Comparison of ENCODE assay signal across 9 cellular contexts in the genomic region with DNA sequence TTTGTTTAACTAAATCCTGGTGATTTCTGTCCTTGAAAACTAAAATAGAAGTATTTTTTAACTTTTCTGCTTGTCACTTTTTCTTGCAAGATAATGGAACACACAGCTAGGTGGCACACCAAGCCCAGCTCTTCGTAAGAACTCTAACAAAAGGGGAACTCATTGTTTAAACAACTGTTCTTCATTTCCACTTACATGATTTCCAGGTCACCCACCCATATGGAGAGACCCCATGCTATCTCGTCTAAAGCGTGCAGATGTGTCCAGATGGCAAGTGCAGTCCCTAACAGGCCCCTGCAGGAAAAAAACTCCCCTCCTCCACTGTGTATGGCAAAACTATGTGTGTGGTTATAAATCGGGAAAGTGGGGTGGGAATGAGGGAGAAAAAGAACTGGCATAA. TPM values are rescaled to one million over a fixed set of nuclear protein-coding genes. Genes with fewer than 3 reads are reported as not detected.
DNase-seq lines count a peak whose midpoint lies in the region; ATAC-seq, FAIRE-seq and TF ChIP-seq lines count a peak whose summit lies in the region.
"Had no signal": no experiment of that assay in that cellular context is flagged by ENCODE, and none has a peak within 500 bp of the region (broad histone marks: within the 10 kb centered on the region; RNA-seq: fewer than 3 reads in every experiment).

No MANE protein-coding gene starts in this region.

- H3K9me3 ChIP-seq in OCI-LY7 (ENCODE audit: low read length) (no peaks in the 10 kb centered on the region), spleen (no peaks in the 10 kb centered on the region)

- peaks cover 13% of the 10 kb centered on the region for H3K4me1 ChIP-seq in OCI-LY7 (ENCODE audit: insufficient read depth, low read length, poor library complexity, severe bottlenecking)
- peaks cover 0 to 12% (median 0%) of the 10 kb centered on the region in 6 donors for H3K4me1 ChIP-seq in spleen

- ATAC-seq in HG03460 (IDR thresholded peaks at IDR 0.05; ENCODE audit: unreplicated experiment) = no peak
- ATAC-seq in HG02642 (IDR thresholded peaks at IDR 0.05; ENCODE audit: poor library complexity, unreplicated experiment) = no peak

- no peaks in the 10 kb centered on the region for H3K36me3 ChIP-seq in BJ (ENCODE audit: control insufficient read depth, insufficient read depth, low read length)
- H3K36me3 ChIP-seq in OCI-LY7 (ENCODE audit: insufficient read depth, low read length) = no peaks in the 10 kb centered on the region
- H3K36me3 ChIP-seq in spleen = no peaks in the 10 kb centered on the region

- FAIRE-seq in GM12892 (lab: Jason Lieb, UNC) = peak; percentile 74

- no peak overlapping the region for H3K4me2 ChIP-seq in OCI-LY7 (ENCODE audit: low read length)

- H4K20me1 ChIP-seq in OCI-LY7 (ENCODE audit: insufficient read depth, low read length) = no peaks in the 10 kb centered on the region

- no peaks in the 10 kb centered on the region for H3K9me3 Mint-ChIP-seq in MCF 10A (ENCODE audit: unreplicated experiment)
- H3K9me3 Mint-ChIP-seq: immature natural killer cell had no signal

- BruUV-seq in OCI-LY7 (replicated peaks; lab: Mats Ljungman, UMichigan) (no TSS peak), MCF 10A (replicated peaks; lab: Mats Ljungman, UMichigan) (no TSS peak)

- H3K36me3 Mint-ChIP-seq in MCF 10A (ENCODE audit: insufficient read depth, unreplicated experiment) = no peaks in the 10 kb centered on the region
- H3K36me3 Mint-ChIP-seq: immature natural killer cell had no signal

- no peaks in the 10 kb centered on the region for H3K27me3 Mint-ChIP-seq in MCF 10A (ENCODE audit: insufficient read depth, unreplicated experiment)

- no peak overlapping the region for H3K4me3 Mint-ChIP-seq in MCF 10A (ENCODE audit: unreplicated experiment)
- H3K4me3 Mint-ChIP-seq: immature natural killer cell had no signal

- intact Hi-C loops in OCI-LY7 (cut with micrococcal nuclease; ENCODE audit: unreplicated experiment) = loop anchor here (1.0 to 10.0 kb wide), 3 partner anchors 72 to 470 kb away; a partner anchor contains a TSS
- intact Hi-C loops in MCF 10A (cut with micrococcal nuclease) = no loop called here
- intact Hi-C loops in spleen (cut with DNase I; ENCODE audit: low total_unique reads) = no loop called here

- POLR2A ChIA-PET in BJ (lab: Charles Lee) (no interaction called here), OCI-LY7 (lab: Charles Lee) (interaction anchor here (1.0 kb wide), 1 partner anchor 219 kb away, joined by 3 read pairs; no protein-coding TSS in a partner anchor), MCF 10A (lab: Yijun Ruan, JAX) (interaction anchor here (1.0 kb wide), 3 partner anchors 31 to 46 kb away, joined by 3 to 4 read pairs (median 4); partner anchors contain the start of gene HSP90B1)

- H3K27me3 ChIP-seq in BJ (ENCODE audit: control insufficient read depth, insufficient read depth, low read length) = no peaks in the 10 kb centered on the region
- H3K27me3 ChIP-seq in spleen (replicated peaks in 1 of 7) = no peaks in the 10 kb centered on the region

- 18 to 34% (median 31%) methylated on average over 3 to 4 of the region's 4 CpGs for WGBS in spleen, 5 donors

- H3K9me2 ChIP-seq in OCI-LY7 (ENCODE audit: insufficient read depth, low read length) = no peaks in the 10 kb centered on the region

- TF ChIP-seq CTCF in BJ (IDR thresholded peaks at IDR 0.05; ENCODE audit: insufficient read depth, low read depth, low read length) (peak; percentile 64), OCI-LY7 (conservative IDR thresholded peaks at IDR 0.05; ENCODE audit: low read length) (peak; percentile 80), MCF 10A (IDR thresholded peaks at IDR 0.05; ENCODE audit: unreplicated experiment) (peak; percentile 30), spleen (IDR thresholded peaks at IDR 0.05 in 8 of 11, conservative IDR thresholded peaks at IDR 0.05 in 3 of 11) (peak in 4 of 11 experiments; percentile 18 to 42 (median 38))

- peaks cover 8% of the 10 kb centered on the region for H3K4me1 Mint-ChIP-seq in MCF 10A (ENCODE audit: insufficient read depth, unreplicated experiment)
- H3K4me1 Mint-ChIP-seq: immature natural killer cell had no signal

- CTCF ChIA-PET in BJ (lab: Yijun Ruan, JAX) = interaction anchor here (0.7 to 3.7 kb wide), 16 partner anchors 10 to 455 kb away, joined by 3 to 30 read pairs (median 3); partner anchors contain the start of gene HSP90B1
- CTCF ChIA-PET in OCI-LY7 (lab: Charles Lee; ENCODE audit: unreplicated experiment) = interaction anchor here (0.5 kb wide), 1 partner anchor 411 kb away, joined by 3 read pairs; no protein-coding TSS in a partner anchor
- CTCF ChIA-PET in MCF 10A (lab: Yijun Ruan, JAX) = interaction anchor here (0.5 to 1.4 kb wide), 10 partner anchors 16 to 1585 kb away, joined by 3 to 12 read pairs (median 4); no protein-coding TSS in a partner anchor

- no peak for TF ChIP-seq POLR2A in GM12892 (IDR thresholded peaks at IDR 0.05; ENCODE audit: low read depth, low read length)
- no peak for TF ChIP-seq POLR2A in spleen (IDR thresholded peaks at IDR 0.05)

- H3K79me2 ChIP-seq in OCI-LY7 (ENCODE audit: insufficient read depth, low read depth, low read length) = no peaks in the 10 kb centered on the region

- no peak overlapping the region for H2AFZ ChIP-seq in OCI-LY7 (ENCODE audit: low read length)

- H3K27ac ChIP-seq in OCI-LY7 (ENCODE audit: low read depth, low read length, poor library complexity, severe bottlenecking) (no peak overlapping the region), spleen (no peak overlapping the region)

- H3K4me3 ChIP-seq in BJ (ENCODE audit: low read depth, low read length) = no peak overlapping the region
- no peak overlapping the region for H3K4me3 ChIP-seq in OCI-LY7 (ENCODE audit: low read depth, low read length, poor library complexity, severe bottlenecking)
- H3K4me3 ChIP-seq in spleen = no peak overlapping the region

- no peak overlapping the region for H3K27ac Mint-ChIP-seq in MCF 10A (ENCODE audit: low read depth, unreplicated experiment)
- H3K27ac Mint-ChIP-seq: immature natural killer cell had no signal

- DNase-seq in BJ (ENCODE audit: low read depth) (no peak), GM12892 (ENCODE audit: insufficient read length) (peak; percentile 25), OCI-LY7 (ENCODE audit: low spot score) (peak; percentile 61), MCF 10A (ENCODE audit: unreplicated experiment) (peak; percentile 40), mucosa of gallbladder (ENCODE audit: low spot score) (peak; percentile 22), spleen (no peak)

RNA-seq across cellular contexts. Expression of gene NT5DC3, which starts 43.3 kb away (rescaled TPM):
- polyA plus RNA-seq in BJ (2011; rRNA removed) = 1.2 and 2.6 TPM in 2 replicates
- 4.5 and 6.7 TPM in 2 replicates for polyA minus RNA-seq in BJ (2011; rRNA and poly(A)+ RNA removed)
- 4.9 TPM for polyA plus RNA-seq in GM12892 (2012; ENCODE audit: missing spikeins)
- 4.6 and 4.7 TPM in 2 replicates for total RNA-seq in OCI-LY7 (2014; rRNA removed; shearing (Covaris generic))
- 6.2 and 7.5 TPM in 2 replicates for total RNA-seq in OCI-LY7 (2022)
- 15.1 and 18.3 TPM in 2 replicates for total RNA-seq in MCF 10A (2022)
- total RNA-seq in mucosa of gallbladder = 17.0 TPM
- total RNA-seq in spleen = 1 to 10 TPM; 2.8 to 8.0 (median 3.2) TPM
- polyA plus RNA-seq in spleen = 1 to 10 TPM in 1 of 3 donors, under 1 TPM in 2; 0.56 to 1.2 (median 0.86) TPM

RNA-seq across cellular contexts. Expression of gene HSP90B1, which starts 45.9 kb away (rescaled TPM):
- polyA plus RNA-seq in BJ (2011; rRNA removed) = 272 and 613 TPM in 2 replicates
- polyA minus RNA-seq in BJ (2011; rRNA and poly(A)+ RNA removed) = 101 and 115 TPM in 2 replicates
- 382 TPM for polyA plus RNA-seq in GM12892 (2012; ENCODE audit: missing spikeins)
- total RNA-seq in OCI-LY7 (2014; rRNA removed; shearing (Covaris generic)) = 235 and 303 TPM in 2 replicates
- 254 and 304 TPM in 2 replicates for total RNA-seq in OCI-LY7 (2022)
- total RNA-seq in MCF 10A (2022) = 1,052 and 1,334 TPM in 2 replicates
- 730 TPM for total RNA-seq in mucosa of gallbladder
- total RNA-seq in spleen = 100 to 1,000 TPM; 331 to 895 (median 569) TPM
- polyA plus RNA-seq in spleen = 100 to 1,000 TPM; 230 to 327 (median 283) TPM

Comparison
In these comparisons a context has a peak if more than half of its experiments do, and no peak if none do; other contexts are left out.
1. DNase-seq: peak in GM12892 (single experiment), OCI-LY7 (single experiment), MCF 10A (single experiment) and mucosa of gallbladder (single experiment); none in BJ (single experiment) and spleen (single experiment).